18 cellular contexts compared by ENCODE assay signal in genomic region chr12:64653123-64653522, GRCh38. TPM values are rescaled to one million over a fixed set of nuclear protein-coding genes. Genes with fewer than 3 reads are reported as not detected.
A peak's percentile ranks its signal among the peaks of the same experiment; 100 is the strongest.
DNase-seq lines count a peak whose midpoint lies in the region; ATAC-seq and TF ChIP-seq lines count a peak whose summit lies in the region.
"Had no signal": no experiment of that assay in that cellular context is flagged by ENCODE, and none has a peak within 500 bp of the region (broad histone marks: within the 10 kb centered on the region; RNA-seq: fewer than 3 reads in every experiment).

No MANE protein-coding gene starts in this region.

- H3K4me3 ChIP-seq in CD8-positive, alpha-beta T cell (ENCODE audit: low read depth, low read length) = no peak overlapping the region
- H3K4me3 ChIP-seq: breast epithelium, SJCRH30 had no signal

- DNase-seq in CD14-positive monocyte (ENCODE audit: low spot score) (no peak), DMS153 treated with DMSO at 0.1 percent for 48 hours (lab: John Stamatoyannopoulos, UW; ENCODE audit: unreplicated experiment) (no peak), NCI-H2171 treated with DMSO at 0.1 percent for 48 hours (lab: John Stamatoyannopoulos, UW) (no peak), NCI-H69 (lab: John Stamatoyannopoulos, UW) (no peak)
- DNase-seq in CD8-positive, alpha-beta T cell = no peak
- DNase-seq in activated naive CD8-positive, alpha-beta T cell treated with anti-CD3 and anti-CD28 coated beads, Interleukin-2, amount 10 ng/mL, durations not matched to agents 7 days and 5 days = no peak
- no peak for DNase-seq in naive thymus-derived CD8-positive, alpha-beta T cell
- DNase-seq in stimulated activated CD4-positive, alpha-beta T cell treated with anti-CD3 and anti-CD28 coated beads, Interleukin-15, amount 100 ng/mL, for 24 hours = no peak
- DNase-seq: activated CD4-positive, CD25-positive, alpha-beta regulatory T cell treated with anti-CD3 and anti-CD28 coated beads, Interleukin-2, amount 50 U/mL, for 72 hours; head of caudate nucleus; Kasumi-1; NCI-H1436; PC-3; posterior cingulate gyrus; SJCRH30; stimulated activated CD4-positive, alpha-beta T cell treated with anti-CD3 and anti-CD28 coated beads, Interleukin-4, amount 100 ng/mL, for 24 hours; T-helper 9 cell had no signal

- POLR2A ChIA-PET in CD8-positive, alpha-beta T cell (lab: Charles Lee) = no interaction called here
- POLR2A ChIA-PET in activated naive CD8-positive, alpha-beta T cell treated with anti-CD3 and anti-CD28 coated beads, Interleukin-2, amount 10 ng/mL, durations not matched to agents 7 days and 5 days (lab: Charles Lee) = no interaction called here
- POLR2A ChIA-PET in naive thymus-derived CD8-positive, alpha-beta T cell (lab: Charles Lee) = interaction anchor here (0.8 to 1.3 kb wide), 4 partner anchors 10 to 42 kb away, joined by 3 to 5 read pairs (median 4); no protein-coding TSS in a partner anchor

- H3K9me3 ChIP-seq in CD8-positive, alpha-beta T cell (ENCODE audit: low read length) = no peaks in the 10 kb centered on the region
- H3K9me3 ChIP-seq: breast epithelium, SJCRH30 had no signal

- ATAC-seq in CD8-positive, alpha-beta T cell = no peak
- ATAC-seq in activated naive CD8-positive, alpha-beta T cell treated with anti-CD3 and anti-CD28 coated beads, Interleukin-2, amount 10 ng/mL, durations not matched to agents 7 days and 5 days (ENCODE audit: low read depth) = no peak
- no peak for ATAC-seq in naive thymus-derived CD8-positive, alpha-beta T cell
- ATAC-seq: PC-3 had no signal

- H3K27ac ChIP-seq in CD8-positive, alpha-beta T cell (ENCODE audit: low read depth, low read length) = no peak overlapping the region
- H3K27ac ChIP-seq: breast epithelium, SJCRH30 had no signal

- peaks cover 0 to 2% (median 0%) of the 10 kb centered on the region in 3 donors for H3K27me3 Mint-ChIP-seq in CD14-positive monocyte (ENCODE audit: low read depth in 3 of 3)
- no peaks in the 10 kb centered on the region for H3K27me3 Mint-ChIP-seq in CD8-positive, alpha-beta T cell (ENCODE audit: low read depth)
- H3K27me3 Mint-ChIP-seq in activated naive CD8-positive, alpha-beta T cell treated with anti-CD3 and anti-CD28 coated beads, Interleukin-2, amount 10 ng/mL, durations not matched to agents 7 days and 5 days = no peaks in the 10 kb centered on the region
- H3K27me3 Mint-ChIP-seq in naive thymus-derived CD8-positive, alpha-beta T cell = no peaks in the 10 kb centered on the region

- intact Hi-C loops in CD14-positive monocyte (cut with micrococcal nuclease) = no loop called here
- intact Hi-C loops in CD8-positive, alpha-beta T cell (cut with DNase I, micrococcal nuclease) = loop anchor here in 1 of 2 experiments (5.0 kb wide), 1 partner anchor 34 kb away; no protein-coding TSS in a partner anchor

- H3K4me3 Mint-ChIP-seq in CD14-positive monocyte = no peak overlapping the region
- H3K4me3 Mint-ChIP-seq in CD8-positive, alpha-beta T cell = no peak overlapping the region
- no peak overlapping the region for H3K4me3 Mint-ChIP-seq in activated naive CD8-positive, alpha-beta T cell treated with anti-CD3 and anti-CD28 coated beads, Interleukin-2, amount 10 ng/mL, durations not matched to agents 7 days and 5 days
- peak overlapping the region in 8 of 10 donors; percentile 22 to 74 (median 54) for H3K4me3 Mint-ChIP-seq in naive thymus-derived CD8-positive, alpha-beta T cell

- peak overlapping the region in 5 of 7 donors; percentile 19 to 87 (median 50) for H3K27ac Mint-ChIP-seq in CD14-positive monocyte
- H3K27ac Mint-ChIP-seq in CD8-positive, alpha-beta T cell = peak overlapping the region; percentile 79
- peak overlapping the region; percentile 49 for H3K27ac Mint-ChIP-seq in activated naive CD8-positive, alpha-beta T cell treated with anti-CD3 and anti-CD28 coated beads, Interleukin-2, amount 10 ng/mL, durations not matched to agents 7 days and 5 days
- peak overlapping the region; percentile 71 to 93 (median 87) for H3K27ac Mint-ChIP-seq in naive thymus-derived CD8-positive, alpha-beta T cell

- no peaks in the 10 kb centered on the region for H3K36me3 ChIP-seq in CD8-positive, alpha-beta T cell (ENCODE audit: insufficient read depth, low read length)
- H3K36me3 ChIP-seq: breast epithelium, SJCRH30 had no signal

- CTCF ChIA-PET in CD8-positive, alpha-beta T cell (lab: Charles Lee) = interaction anchor here (0.5 kb wide), 1 partner anchor 48 kb away, joined by 3 read pairs; no protein-coding TSS in a partner anchor

- peaks cover 72% of the 10 kb centered on the region for H3K4me1 ChIP-seq in CD8-positive, alpha-beta T cell (ENCODE audit: insufficient read depth, low read length)
- H3K4me1 ChIP-seq: breast epithelium, SJCRH30 had no signal

- peaks cover 28 to 49% of the 10 kb centered on the region in 2 donors for H3K36me3 Mint-ChIP-seq in CD14-positive monocyte
- peaks cover 53% of the 10 kb centered on the region for H3K36me3 Mint-ChIP-seq in CD8-positive, alpha-beta T cell
- H3K36me3 Mint-ChIP-seq in activated naive CD8-positive, alpha-beta T cell treated with anti-CD3 and anti-CD28 coated beads, Interleukin-2, amount 10 ng/mL, durations not matched to agents 7 days and 5 days = peaks cover 26% of the 10 kb centered on the region
- peaks cover 0 to 37% (median 9%) of the 10 kb centered on the region in 3 donors for H3K36me3 Mint-ChIP-seq in naive thymus-derived CD8-positive, alpha-beta T cell

- H3K27me3 ChIP-seq in CD8-positive, alpha-beta T cell (ENCODE audit: insufficient read depth, low read length) = no peaks in the 10 kb centered on the region
- H3K27me3 ChIP-seq: breast epithelium, SJCRH30 had no signal

- peaks cover 50% of the 10 kb centered on the region for H3K4me1 Mint-ChIP-seq in CD14-positive monocyte
- H3K4me1 Mint-ChIP-seq in CD8-positive, alpha-beta T cell (ENCODE audit: low read depth) = peaks cover 83% of the 10 kb centered on the region
- peaks cover 36% of the 10 kb centered on the region for H3K4me1 Mint-ChIP-seq in activated naive CD8-positive, alpha-beta T cell treated with anti-CD3 and anti-CD28 coated beads, Interleukin-2, amount 10 ng/mL, durations not matched to agents 7 days and 5 days
- H3K4me1 Mint-ChIP-seq in naive thymus-derived CD8-positive, alpha-beta T cell = peaks cover 34 to 94% (median 84%) of the 10 kb centered on the region in 4 donors

- peaks cover 0 to 1% (median 0%) of the 10 kb centered on the region in 7 donors for H3K9me3 Mint-ChIP-seq in CD14-positive monocyte
- H3K9me3 Mint-ChIP-seq in CD8-positive, alpha-beta T cell = no peaks in the 10 kb centered on the region
- peaks cover under 1% of the 10 kb centered on the region for H3K9me3 Mint-ChIP-seq in activated naive CD8-positive, alpha-beta T cell treated with anti-CD3 and anti-CD28 coated beads, Interleukin-2, amount 10 ng/mL, durations not matched to agents 7 days and 5 days
- H3K9me3 Mint-ChIP-seq in naive thymus-derived CD8-positive, alpha-beta T cell = no peaks in the 10 kb centered on the region

- no peak for TF ChIP-seq CTCF in CD14-positive monocyte (IDR thresholded peaks at IDR 0.05)
- no peak for TF ChIP-seq CTCF in CD8-positive, alpha-beta T cell (IDR thresholded peaks at IDR 0.05)

RNA-seq across cellular contexts. Expression of gene RASSF3, which starts 42.8 kb away (rescaled TPM):
- 10 to 100 TPM in 1 of 2 donors, 1 to 10 TPM in 1; 6.6 to 14.5 TPM for polyA plus RNA-seq in CD14-positive monocyte
- total RNA-seq in CD8-positive, alpha-beta T cell = 100 to 1,000 TPM; 109 to 118 TPM
- 10 to 100 TPM; 69.5 to 74.1 TPM for total RNA-seq in activated naive CD8-positive, alpha-beta T cell treated with anti-CD3 and anti-CD28 coated beads, Interleukin-2, amount 10 ng/mL, durations not matched to agents 7 days and 5 days
- 100 to 1,000 TPM; 172 to 177 TPM for total RNA-seq in naive thymus-derived CD8-positive, alpha-beta T cell
- polyA plus RNA-seq in naive thymus-derived CD8-positive, alpha-beta T cell = 1 to 10 TPM; 5.5 to 7.8 (median 5.7) TPM

Comparison
In these comparisons a context has a peak if more than half of its experiments do, and no peak if none do; other contexts are left out.
1. H3K4me3 Mint-ChIP-seq: peak in naive thymus-derived CD8-positive, alpha-beta T cell (8 of 10); none in CD14-positive monocyte (0 of 2), CD8-positive, alpha-beta T cell (single experiment) and activated naive CD8-positive, alpha-beta T cell treated with anti-CD3 and anti-CD28 coated beads, Interleukin-2, amount 10 ng/mL, durations not matched to agents 7 days and 5 days (single experiment).
2. Peak in every context shown above with its lines, with median percentiles within 50 percentile points of each other: H3K27ac Mint-ChIP-seq.